In genomic region chr1:221994274-221994698, GRCh38 we compare ENCODE assay signal across 9 cellular contexts.
DNase-seq lines count a peak whose midpoint lies in the region; ATAC-seq lines count a peak whose summit lies in the region.
"Had no signal": no experiment of that assay in that cellular context is flagged by ENCODE, and none has a peak within 500 bp of the region (broad histone marks: within the 10 kb centered on the region; RNA-seq: fewer than 3 reads in every experiment).

No MANE protein-coding gene starts in this region.

- no peak overlapping the region for H3K4me3 ChIP-seq in skin epidermis

- H3K9me3 Mint-ChIP-seq in activated CD4-positive, alpha-beta memory T cell treated with anti-CD3 and anti-CD28 coated beads for 36 hours, result no peaks in the 10 kb centered on the region
- H3K9me3 Mint-ChIP-seq: brain had no signal

- DNase-seq in activated CD4-positive, alpha-beta memory T cell treated with anti-CD3 and anti-CD28 coated beads for 36 hours, result peak; percentile 60
- DNase-seq in midbrain (lab: John Stamatoyannopoulos, UW) (no peak), activated gamma-delta T cell (lab: John Stamatoyannopoulos, UW) (no peak), NCI-H1048 (lab: John Stamatoyannopoulos, UW) (no peak), posterior cingulate gyrus (no peak)

- H3K4me3 Mint-ChIP-seq in activated CD4-positive, alpha-beta memory T cell treated with anti-CD3 and anti-CD28 coated beads for 36 hours, result no peak overlapping the region
- H3K4me3 Mint-ChIP-seq: brain had no signal

- H3K27ac Mint-ChIP-seq in activated CD4-positive, alpha-beta memory T cell treated with anti-CD3 and anti-CD28 coated beads for 36 hours, result peak overlapping the region; percentile 97
- H3K27ac Mint-ChIP-seq: brain had no signal

- POLR2A ChIA-PET in activated CD4-positive, alpha-beta memory T cell treated with anti-CD3 and anti-CD28 coated beads for 36 hours (lab: Charles Lee), result interaction anchor here (0.9 to 2.1 kb wide), 3 partner anchors 192 to 252 kb away, joined by 3 to 7 read pairs (median 4); partner anchors contain the start of gene DUSP10

- ATAC-seq in GM18520 (IDR thresholded peaks at IDR 0.05; ENCODE audit: unreplicated experiment), result peak; percentile 52
- peak; percentile 52 for ATAC-seq in HG02840 (IDR thresholded peaks at IDR 0.05; ENCODE audit: low FRiP score, unreplicated experiment)

- no peaks in the 10 kb centered on the region for H3K36me3 Mint-ChIP-seq in activated CD4-positive, alpha-beta memory T cell treated with anti-CD3 and anti-CD28 coated beads for 36 hours
- H3K36me3 Mint-ChIP-seq: brain had no signal

- CTCF ChIA-PET in activated CD4-positive, alpha-beta memory T cell treated with anti-CD3 and anti-CD28 coated beads for 36 hours (lab: Charles Lee), result interaction anchor here (1.3 kb wide), 1 partner anchor 251 kb away, joined by 3 read pairs; no protein-coding TSS in a partner anchor

- peak overlapping the region in 11 of 21 experiments; percentile 2 to 71 (median 47) for H3K27ac ChIP-seq in skin epidermis

- peaks cover 38% of the 10 kb centered on the region for H3K4me1 Mint-ChIP-seq in activated CD4-positive, alpha-beta memory T cell treated with anti-CD3 and anti-CD28 coated beads for 36 hours (ENCODE audit: low read depth)
- H3K4me1 Mint-ChIP-seq: brain had no signal

- H3K27me3 Mint-ChIP-seq in activated CD4-positive, alpha-beta memory T cell treated with anti-CD3 and anti-CD28 coated beads for 36 hours, result peaks cover 2% of the 10 kb centered on the region
- H3K27me3 Mint-ChIP-seq: brain had no signal

- intact Hi-C loops in activated CD4-positive, alpha-beta memory T cell treated with anti-CD3 and anti-CD28 coated beads for 36 hours (cut with micrococcal nuclease), result loop anchor here (1.0 to 10.0 kb wide), 17 partner anchors 15 to 651 kb away; partner anchors contain the start of gene DUSP10
- intact Hi-C loops in posterior cingulate gyrus (cut with DNase I), result no loop called here
